Comparison of ENCODE assay signal across 1 cellular context in the genomic region with DNA sequence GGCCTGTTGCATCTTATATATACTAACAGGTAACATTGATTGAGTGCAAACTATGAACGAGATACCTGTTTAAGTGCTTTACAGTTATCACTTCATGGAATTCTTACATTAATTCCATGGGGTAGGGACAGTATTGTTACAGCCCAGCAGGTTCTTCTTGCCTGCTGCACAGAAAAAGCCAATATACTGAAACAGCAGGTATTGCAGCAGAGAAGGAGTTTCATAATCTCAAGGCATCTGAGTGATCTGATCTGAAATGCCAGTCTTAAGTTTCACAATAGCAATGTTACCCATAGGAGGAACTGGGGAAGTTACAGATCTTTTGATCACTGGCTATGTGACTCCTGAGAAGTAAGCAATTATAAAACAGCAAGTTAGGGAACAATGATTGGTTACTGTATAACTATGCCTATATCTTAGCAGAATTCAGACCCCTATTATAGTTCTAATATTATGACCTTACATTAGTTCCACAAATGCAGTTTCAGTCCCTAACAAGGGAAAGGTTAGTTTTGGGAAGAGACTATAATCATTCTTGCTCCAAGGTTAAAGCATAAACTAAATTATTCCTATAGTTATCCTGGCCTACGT.
TF ChIP-seq lines count a peak whose summit lies in the region.

No MANE protein-coding gene starts in this region.

TF ChIP-seq in HepG2, 621 proteins besides CTCF, POLR2A, EP300 and RAD21 (continued from another document):
- peak; percentile 52; the same call in 1 of the 2 replicates for TF ChIP-seq KDM5A (IDR thresholded peaks at IDR 0.05; ENCODE audit: borderline replicate concordance, low read length)
- TF ChIP-seq ZNF326 (CRISPR knock-in tag; IDR thresholded peaks at IDR 0.05; ENCODE audit: borderline replicate concordance) = no peak
